ENCODE assay signal across 27 cellular contexts in genomic region chr9:129748249-129748648, GRCh38. TPM values are rescaled to one million over a fixed set of nuclear protein-coding genes. Genes with fewer than 3 reads are reported as not detected.
DNase-seq lines count a peak whose midpoint lies in the region; TF ChIP-seq lines count a peak whose summit lies in the region.
"Had no signal": no experiment of that assay in that cellular context is flagged by ENCODE, and none has a peak within 500 bp of the region (broad histone marks: within the 10 kb centered on the region; RNA-seq: fewer than 3 reads in every experiment).

No MANE protein-coding gene starts in this region.

- BruUV-seq in mammary epithelial cell (replicated peaks; lab: Mats Ljungman, UMichigan), result no TSS peak

- H3K27ac ChIP-seq in mammary epithelial cell (ENCODE audit: insufficient read depth, low read depth, low read length), result no peak overlapping the region
- no peak overlapping the region for H3K27ac ChIP-seq in trophoblast cell (ENCODE audit: low read depth, low read length)
- H3K27ac ChIP-seq: BLaER1 treated with 17β-estradiol and CSF1 and Interleukin-3, amounts not matched to agents 10 nM and 100 nM; left lung; neural progenitor cell had no signal

- WGBS in mammary epithelial cell (ENCODE audit: low coverage, missing lambda C conversion rate), result 47% methylated on average over 4 of the region's 5 CpGs
- no CpG with 5 or more reads among the region's 5 CpGs for WGBS in trophoblast cell (ENCODE audit: extremely low coverage, insufficient coverage, insufficient read length)

- no peak for TF ChIP-seq CTCF in mammary epithelial cell (conservative IDR thresholded peaks at IDR 0.05 in 1 of 2, IDR thresholded peaks at IDR 0.05 in 1 of 2; ENCODE audit: extremely low read depth in 1 of 2, insufficient read depth in 1 of 2, low read depth in 1 of 2, low read length in 2 of 2)

- H3K4ac ChIP-seq in trophoblast cell (ENCODE audit: low read depth, low read length), result no peak overlapping the region

- H3K79me2 ChIP-seq in mammary epithelial cell (ENCODE audit: insufficient read depth, low read length) (no peaks in the 10 kb centered on the region), trophoblast cell (ENCODE audit: control insufficient read depth, insufficient read depth, low read length, poor library complexity) (peaks cover 2% of the 10 kb centered on the region)

- H3K9ac ChIP-seq in mammary epithelial cell (ENCODE audit: insufficient read depth, low read length) (no peak overlapping the region), trophoblast cell (ENCODE audit: low read length) (no peak overlapping the region)
- H3K9ac ChIP-seq: neural progenitor cell had no signal

- H4K8ac ChIP-seq in trophoblast cell (ENCODE audit: low read depth, low read length), result peak overlapping the region; percentile 24

- H3K36me3 ChIP-seq in mammary epithelial cell (ENCODE audit: insufficient read depth, low read length) (no peaks in the 10 kb centered on the region), trophoblast cell (ENCODE audit: control insufficient read depth in 1 of 2, insufficient read depth in 2 of 2, low read length in 2 of 2) (peaks cover 2% of the 10 kb centered on the region in 2 experiments)
- H3K36me3 ChIP-seq: left lung, neural progenitor cell had no signal

- H4K20me1 ChIP-seq in mammary epithelial cell (ENCODE audit: insufficient read depth, low read length), result no peaks in the 10 kb centered on the region
- H4K20me1 ChIP-seq: BLaER1 treated with 17β-estradiol and CSF1 and Interleukin-3, amounts not matched to agents 10 nM and 100 nM had no signal

- H3K4me2 ChIP-seq in mammary epithelial cell (ENCODE audit: insufficient read depth, low read depth, low read length) (peak overlapping the region; percentile 35), trophoblast cell (ENCODE audit: low read length) (no peak overlapping the region)
- H3K4me2 ChIP-seq: neural progenitor cell had no signal

- H3K9me3 ChIP-seq in mammary epithelial cell (replicated peaks; ENCODE audit: insufficient read depth, low read length), result no peaks in the 10 kb centered on the region
- no peaks in the 10 kb centered on the region for H3K9me3 ChIP-seq in trophoblast cell (ENCODE audit: insufficient read depth, low read depth, low read length)
- H3K9me3 ChIP-seq: BLaER1 treated with 17β-estradiol and CSF1 and Interleukin-3, amounts not matched to agents 10 nM and 100 nM; left lung had no signal

- peak overlapping the region; percentile 16 for H2AK5ac ChIP-seq in trophoblast cell (ENCODE audit: low read length)

- peak overlapping the region; percentile 74 for H2BK12ac ChIP-seq in trophoblast cell (ENCODE audit: low read length)

- peak overlapping the region; percentile 85 for H2BK120ac ChIP-seq in trophoblast cell (ENCODE audit: insufficient read depth, low read length, poor library complexity)

- no peaks in the 10 kb centered on the region for H3K27me3 ChIP-seq in mammary epithelial cell (ENCODE audit: insufficient read depth, low read length)
- no peaks in the 10 kb centered on the region for H3K27me3 ChIP-seq in trophoblast cell (ENCODE audit: insufficient read depth, low read length)
- H3K27me3 ChIP-seq: neural progenitor cell had no signal

- no peak overlapping the region for H3K23ac ChIP-seq in trophoblast cell (ENCODE audit: low read length)

- H3K4me3 ChIP-seq in mammary epithelial cell (replicated peaks in 1 of 3; ENCODE audit: insufficient read depth in 1 of 3, low read depth in 2 of 3, low read length in 3 of 3) (no peak overlapping the region), trophoblast cell (ENCODE audit: low read depth, low read length) (no peak overlapping the region)
- H3K4me3 ChIP-seq: BLaER1 treated with 17β-estradiol and CSF1 and Interleukin-3, amounts not matched to agents 10 nM and 100 nM; left lung; neural progenitor cell had no signal

- peaks cover 37% of the 10 kb centered on the region for H3K79me1 ChIP-seq in trophoblast cell (ENCODE audit: low read length)

- CTCF ChIA-PET in mammary epithelial cell (lab: Charles Lee; ENCODE audit: low non-redundant PET), result no interaction called here

- peak overlapping the region; percentile 82 for H4K91ac ChIP-seq in trophoblast cell (ENCODE audit: low read depth, low read length)

- H2BK5ac ChIP-seq in trophoblast cell (ENCODE audit: low read depth, low read length, poor library complexity), result no peak overlapping the region

- dilution Hi-C loops in mammary epithelial cell (cut with HindIII; ENCODE audit: low sequenced_read_pairs), result no loop called here

- no peak overlapping the region for H4K12ac ChIP-seq in trophoblast cell (ENCODE audit: low read depth, low read length)

- intact Hi-C loops in mammary epithelial cell (cut with micrococcal nuclease), result no loop called here

- H3K14ac ChIP-seq in trophoblast cell (ENCODE audit: low read length), result peak overlapping the region; percentile 3

- H3K4me1 ChIP-seq in mammary epithelial cell (ENCODE audit: insufficient read depth, low read length) (peaks cover 67% of the 10 kb centered on the region), trophoblast cell (ENCODE audit: control insufficient read depth in 1 of 2, insufficient read depth in 2 of 2, low read length in 2 of 2) (peaks cover 29 to 48% of the 10 kb centered on the region in 2 experiments)

- in situ Hi-C loops in mammary epithelial cell (cut with MboI; ENCODE audit: low sequenced_read_pairs in 2 of 2), result no loop called here

- H2AFZ ChIP-seq in mammary epithelial cell (ENCODE audit: low read depth, low read length) (no peak overlapping the region), trophoblast cell (ENCODE audit: insufficient read depth, low read length, poor library complexity) (no peak overlapping the region)
- H2AFZ ChIP-seq: neural progenitor cell had no signal

- peak; percentile 28 for DNase-seq in HCEC 1CT
- DNase-seq in RKO (ENCODE audit: low spot score), result peak; percentile 44
- no peak for DNase-seq in mammary epithelial cell
- no peak for DNase-seq in trophoblast cell
- DNase-seq in HuH-7 (ENCODE audit: low spot score), result no peak
- no peak for DNase-seq in KG1 (lab: John Stamatoyannopoulos, UW)
- DNase-seq in midbrain (lab: John Stamatoyannopoulos, UW), result no peak
- DNase-seq: activated CD4-positive, alpha-beta T cell treated with anti-CD3 and anti-CD28 coated beads for 4 hours; activated gamma-delta T cell treated with Interleukin-2 at 50 U/mL for 16 hours; activated T-cell treated with anti-CD3 and anti-CD28 coated beads, Interleukin-2, amount 50 U/mL, for 24 hours; H9; left lung; mesendoderm; MV-4-11; NCI-H1436 treated with DMSO at 0.1 percent for 48 hours; NCI-H2081 treated with DMSO at 0.1 percent for 48 hours; NCI-H2227 treated with DMSO at 0.1 percent for 48 hours; NCI-H526 treated with DMSO at 0.1 percent for 48 hours; NK-92 treated with Interleukin-12 subunit alpha and Interleukin-12 subunit beta, amount 100 ng/mL, for 24 hours; right cardiac atrium; SIG-M5; stimulated activated CD4-positive, alpha-beta T cell treated with anti-CD3 and anti-CD28 coated beads, Interleukin-1b, Interleukin-23, amount 100 ng/mL, for 48 hours had no signal

- H3K18ac ChIP-seq in trophoblast cell (ENCODE audit: low read length), result no peak overlapping the region

RNA-seq across cellular contexts. Expression of gene PTGES, which starts 4.6 kb away (rescaled TPM):
- 10 to 100 TPM in 1 of 2 donors, 1 to 10 TPM in 1; 6.2 to 57.2 TPM for total RNA-seq in mammary epithelial cell
- 59.6 TPM for polyA plus RNA-seq in mammary epithelial cell
- 69.8 TPM for polyA minus RNA-seq in mammary epithelial cell
- 68.3 and 70.0 TPM in 2 replicates for polyA plus RNA-seq in trophoblast cell (2013)
- total RNA-seq: activated CD8-positive, alpha-beta memory T cell treated with anti-CD3 and anti-CD28 coated beads for 36 hours; endothelial cell of umbilical vein; myocyte had no signal
- polyA plus RNA-seq: endothelial cell of umbilical vein had no signal

RNA-seq across cellular contexts. Expression of gene TOR1B, which starts 54.7 kb away (rescaled TPM):
- 10 to 100 TPM; 19.7 to 29.2 TPM for total RNA-seq in mammary epithelial cell
- polyA plus RNA-seq in mammary epithelial cell, result 20.7 TPM
- 6.5 TPM for polyA minus RNA-seq in mammary epithelial cell
- 22.8 and 25.4 TPM in 2 replicates for polyA plus RNA-seq in trophoblast cell (2013)

Comparison
In these comparisons a context has a peak if more than half of its experiments do, and no peak if none do; other contexts are left out.
1. DNase-seq: peak in HCEC 1CT (single experiment) and RKO (single experiment); none in mammary epithelial cell (single experiment), trophoblast cell (0 of 2), HuH-7 (single experiment), KG1 (single experiment) and midbrain (single experiment).